20 cellular contexts compared by ENCODE assay signal in the genomic region with DNA sequence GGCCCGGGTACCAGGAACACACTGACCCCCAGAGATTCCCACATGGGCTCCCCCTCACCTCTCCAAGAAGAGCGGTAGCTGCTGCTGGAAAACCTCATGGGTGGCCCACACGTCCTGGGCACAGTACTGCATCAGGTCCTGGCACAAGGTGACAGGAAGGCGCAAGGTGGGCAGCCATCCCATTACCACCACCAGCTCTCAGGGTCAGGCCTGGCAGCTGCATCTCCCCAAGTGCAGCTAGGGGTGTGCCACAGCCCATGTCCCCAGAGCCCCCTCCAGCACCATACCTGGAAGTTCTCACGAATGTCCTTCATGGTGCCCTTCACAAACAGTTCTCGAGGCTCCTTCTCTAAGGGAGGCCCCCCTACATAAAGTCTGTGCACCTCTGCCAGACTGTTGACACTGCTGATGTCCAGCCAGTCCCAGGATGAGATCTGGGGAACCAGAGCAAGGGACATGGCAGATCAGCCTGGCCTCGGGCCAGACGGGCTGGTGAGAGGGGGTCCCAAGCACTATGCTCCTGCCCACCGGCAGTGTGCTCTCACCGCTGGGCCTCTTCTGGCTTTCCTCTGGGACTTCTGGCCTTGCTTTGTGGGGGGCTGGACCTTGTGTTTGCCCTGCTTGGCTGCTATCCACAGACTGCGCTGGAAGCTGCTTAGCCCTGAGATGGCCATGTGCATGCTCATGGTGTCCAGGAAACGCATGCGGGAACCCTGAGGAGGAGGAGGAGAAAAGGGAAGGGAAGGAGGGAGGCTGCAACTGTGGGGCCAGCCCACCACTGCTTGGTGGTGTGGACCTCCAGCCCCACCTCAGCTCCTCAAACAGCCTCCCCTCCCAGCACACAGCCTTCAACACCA. TPM values are rescaled to one million over a fixed set of nuclear protein-coding genes. Genes with fewer than 3 reads are reported as not detected.
A peak's percentile ranks its signal among the peaks of the same experiment; 100 is the strongest.
DNase-seq lines count a peak whose midpoint lies in the region; ATAC-seq, FAIRE-seq and TF ChIP-seq lines count a peak whose summit lies in the region.
"Had no signal": no experiment of that assay in that cellular context is flagged by ENCODE, and none has a peak within 500 bp of the region (broad histone marks: within the 10 kb centered on the region; RNA-seq: fewer than 3 reads in every experiment).

No MANE protein-coding gene starts in this region.

- POLR2A ChIA-PET in HepG2 (lab: Yijun Ruan, JAX): no interaction called here
- POLR2A ChIA-PET in activated CD4-positive, alpha-beta memory T cell treated with anti-CD3 and anti-CD28 coated beads, Interleukin-2, amount 10 ng/mL, durations not matched to agents 7 days and 5 days (lab: Charles Lee): interaction anchor here (1.7 to 10.5 kb wide), 4 partner anchors 10 to 84 kb away, joined by 7 to 156 read pairs (median 10); partner anchors contain the start of gene FANCI

- H2AFZ ChIP-seq in HepG2 (ENCODE audit: low read length) (no peak overlapping the region), GM23338 (no peak overlapping the region)

- no peaks in the 10 kb centered on the region; a peak in 2 of 5 replicates for H3K27me3 ChIP-seq in HepG2 (ENCODE audit: control insufficient read depth in 1 of 2, insufficient read depth in 2 of 2, low read length in 2 of 2)
- no peaks in the 10 kb centered on the region for H3K27me3 ChIP-seq in right lobe of liver
- no peaks in the 10 kb centered on the region for H3K27me3 ChIP-seq in GM23338 (ENCODE audit: insufficient read depth)
- H3K27me3 ChIP-seq: Peyer's patch, thyroid gland had no signal

- H3K4me3 Mint-ChIP-seq in activated CD4-positive, alpha-beta memory T cell treated with anti-CD3 and anti-CD28 coated beads, Interleukin-2, amount 10 ng/mL, durations not matched to agents 7 days and 5 days: no peak overlapping the region
- peak overlapping the region; percentile 73 to 77 for H3K4me3 Mint-ChIP-seq in effector memory CD8-positive, alpha-beta T cell
- H3K4me3 Mint-ChIP-seq in GM23338: no peak overlapping the region

- H3K9me3 Mint-ChIP-seq in activated CD4-positive, alpha-beta memory T cell treated with anti-CD3 and anti-CD28 coated beads, Interleukin-2, amount 10 ng/mL, durations not matched to agents 7 days and 5 days: no peaks in the 10 kb centered on the region
- no peaks in the 10 kb centered on the region for H3K9me3 Mint-ChIP-seq in effector memory CD8-positive, alpha-beta T cell
- H3K9me3 Mint-ChIP-seq in GM23338: no peaks in the 10 kb centered on the region

- H3K4me3 ChIP-seq in HepG2 (replicated peaks in 1 of 3; ENCODE audit: insufficient read depth in 1 of 3, low read depth in 2 of 3, low read length in 3 of 3): no peak overlapping the region
- no peak overlapping the region for H3K4me3 ChIP-seq in right lobe of liver
- H3K4me3 ChIP-seq in GM23338: no peak overlapping the region
- H3K4me3 ChIP-seq: Peyer's patch, SK-N-MC, thyroid gland had no signal

- WGBS in HepG2 (ENCODE audit: low lambda C conversion rate): 96% methylated on average over 9 of the region's 13 CpGs
- 100% methylated on average over 2 of the region's 13 CpGs for WGBS in right lobe of liver (ENCODE audit: insufficient coverage, low coverage, low lambda C conversion rate, missing lambda C conversion rate)

- TF ChIP-seq POLR2A in HepG2 (IDR thresholded peaks at IDR 0.05; ENCODE audit: insufficient read depth in 1 of 2, low read depth in 2 of 2, low read length in 2 of 2) (no peak), right lobe of liver (IDR thresholded peaks at IDR 0.05) (no peak)

- TF ChIP-seq RAD21 in HepG2 (CRISPR knock-in tag; IDR thresholded peaks at IDR 0.05): no peak

- FAIRE-seq in HepG2 (lab: Jason Lieb, UNC): no peak
- FAIRE-seq in RCC 7860 (lab: Jason Lieb, UNC): no peak
- FAIRE-seq: TTC549 had no signal

- peaks cover 89% of the 10 kb centered on the region for H3K36me3 Mint-ChIP-seq in activated CD4-positive, alpha-beta memory T cell treated with anti-CD3 and anti-CD28 coated beads, Interleukin-2, amount 10 ng/mL, durations not matched to agents 7 days and 5 days (ENCODE audit: low read depth)
- peaks cover 84% of the 10 kb centered on the region for H3K36me3 Mint-ChIP-seq in effector memory CD8-positive, alpha-beta T cell (ENCODE audit: insufficient read depth)
- H3K36me3 Mint-ChIP-seq in GM23338 (ENCODE audit: low read depth): peaks cover 89% of the 10 kb centered on the region

- H3K27me3 Mint-ChIP-seq in activated CD4-positive, alpha-beta memory T cell treated with anti-CD3 and anti-CD28 coated beads, Interleukin-2, amount 10 ng/mL, durations not matched to agents 7 days and 5 days: no peaks in the 10 kb centered on the region
- no peaks in the 10 kb centered on the region for H3K27me3 Mint-ChIP-seq in effector memory CD8-positive, alpha-beta T cell
- H3K27me3 Mint-ChIP-seq in GM23338 (ENCODE audit: insufficient read depth, low read depth, poor library complexity): peaks cover 2% of the 10 kb centered on the region

- H4K20me1 ChIP-seq in HepG2 (ENCODE audit: insufficient read depth, low read length) (peaks cover 7% of the 10 kb centered on the region; the same call in 1 of the 2 replicates), GM23338 (replicated peaks; ENCODE audit: insufficient read depth) (peaks cover 30% of the 10 kb centered on the region)

- no peaks in the 10 kb centered on the region for H3F3A ChIP-seq in GM23338 (replicated peaks; ENCODE audit: low read depth)

- no TSS peak for BruUV-seq in HepG2 (replicated peaks; lab: Mats Ljungman, UMichigan)

- H3K4me1 ChIP-seq in HepG2 (ENCODE audit: insufficient read depth, low read length) (peaks cover 35% of the 10 kb centered on the region), right lobe of liver (peaks cover 0 to 20% (median 8%) of the 10 kb centered on the region in 4 donors), GM23338 (ENCODE audit: insufficient read depth) (peaks cover 13% of the 10 kb centered on the region; the same call in 1 of the 2 replicates)

- H3K4me1 Mint-ChIP-seq in activated CD4-positive, alpha-beta memory T cell treated with anti-CD3 and anti-CD28 coated beads, Interleukin-2, amount 10 ng/mL, durations not matched to agents 7 days and 5 days: peaks cover 48% of the 10 kb centered on the region
- H3K4me1 Mint-ChIP-seq in effector memory CD8-positive, alpha-beta T cell (ENCODE audit: low read depth in 2 of 2): peaks cover 46 to 49% of the 10 kb centered on the region in 2 donors
- peaks cover 19% of the 10 kb centered on the region for H3K4me1 Mint-ChIP-seq in GM23338

- H3K79me2 ChIP-seq in HepG2 (ENCODE audit: insufficient read depth, low read length): peaks cover 22% of the 10 kb centered on the region
- peaks cover 28% of the 10 kb centered on the region for H3K79me2 ChIP-seq in GM23338 (replicated peaks; ENCODE audit: insufficient read depth)

- H3K9me2 ChIP-seq in GM23338 (ENCODE audit: insufficient read depth): no peaks in the 10 kb centered on the region

- DNase-seq in HepG2 (ENCODE audit: low spot score) (no peak), right lobe of liver (no peak), RCC 7860 (ENCODE audit: low spot score) (no peak), GM23338 (ENCODE audit: low spot score) (no peak)
- DNase-seq in activated CD4-positive, alpha-beta memory T cell treated with anti-CD3 and anti-CD28 coated beads, Interleukin-2, amount 10 ng/mL, durations not matched to agents 7 days and 5 days: no peak
- DNase-seq in effector memory CD8-positive, alpha-beta T cell: no peak
- DNase-seq: activated T-cell treated with anti-CD3 and anti-CD28 coated beads, Interleukin-2, amount 50 U/mL, for 1 hour; Calu3; KG1; NCI-H1048; NCI-H2029; NCI-H446 treated with DMSO at 0.1 percent for 48 hours; NK-92 treated with Interleukin-12 subunit alpha and Interleukin-12 subunit beta, amount 100 ng/mL, for 24 hours; occipital lobe; Peyer's patch; thyroid gland had no signal

- H3K4me2 ChIP-seq in HepG2 (ENCODE audit: low read depth, low read length) (no peak overlapping the region), GM23338 (no peak overlapping the region)

- CTCF ChIA-PET in HepG2 (lab: Yijun Ruan, JAX; ENCODE audit: low intra/inter-chr PET ratio, low total read pairs): no interaction called here
- CTCF ChIA-PET in activated CD4-positive, alpha-beta memory T cell treated with anti-CD3 and anti-CD28 coated beads, Interleukin-2, amount 10 ng/mL, durations not matched to agents 7 days and 5 days (lab: Charles Lee): interaction anchor here (1.0 to 3.8 kb wide), 5 partner anchors 8 to 122 kb away, joined by 3 to 18 read pairs (median 4); no protein-coding TSS in a partner anchor

- TF ChIP-seq CTCF in HepG2 (CRISPR knock-in tag; IDR thresholded peaks at IDR 0.05) (no peak), right lobe of liver (IDR thresholded peaks at IDR 0.05) (no peak), GM23338 (conservative IDR thresholded peaks at IDR 0.05; ENCODE audit: low read depth in 2 of 2) (no peak)

- in situ Hi-C loops in HepG2 (cut with HindIII; ENCODE audit: extremely low pct_ligation_motif_present, low pct_unique_long_range_greater_than_20kb): no loop called here

- H3K9ac ChIP-seq in HepG2 (ENCODE audit: insufficient read depth, low read depth, low read length): no peak overlapping the region

- intact Hi-C loops in HepG2 (cut with micrococcal nuclease; ENCODE audit: unreplicated experiment) (no loop called here), right lobe of liver (cut with DNase I) (no loop called here)

- ATAC-seq in HepG2: no peak
- no peak for ATAC-seq in right lobe of liver
- ATAC-seq in effector memory CD8-positive, alpha-beta T cell (replicated peaks): no peak
- ATAC-seq in GM23338: no peak
- no peak for ATAC-seq in GM19467 (IDR thresholded peaks at IDR 0.05; ENCODE audit: unreplicated experiment)
- ATAC-seq: right cardiac atrium had no signal

- H3K27ac Mint-ChIP-seq in activated CD4-positive, alpha-beta memory T cell treated with anti-CD3 and anti-CD28 coated beads, Interleukin-2, amount 10 ng/mL, durations not matched to agents 7 days and 5 days: peak overlapping the region; percentile 85
- H3K27ac Mint-ChIP-seq in effector memory CD8-positive, alpha-beta T cell: peak overlapping the region; percentile 82 to 91
- H3K27ac Mint-ChIP-seq in GM23338: no peak overlapping the region

- H3K9me3 ChIP-seq in HepG2 (ENCODE audit: low read length) (no peaks in the 10 kb centered on the region), right lobe of liver (no peaks in the 10 kb centered on the region)
- H3K9me3 ChIP-seq: Peyer's patch, thyroid gland had no signal

- H3K36me3 ChIP-seq in HepG2 (replicated peaks in 1 of 2; ENCODE audit: control insufficient read depth in 1 of 2, insufficient read depth in 2 of 2, low read length in 2 of 2) (peaks cover 52 to 89% of the 10 kb centered on the region in 2 experiments), right lobe of liver (peaks cover 0 to 91% (median 52%) of the 10 kb centered on the region in 4 donors), GM23338 (ENCODE audit: insufficient read depth) (peaks cover 64% of the 10 kb centered on the region)

- no peak overlapping the region for H3K27ac ChIP-seq in HepG2 (ENCODE audit: extremely low read length, insufficient read depth, low read length)
- H3K27ac ChIP-seq in right lobe of liver: no peak overlapping the region
- H3K27ac ChIP-seq in GM23338 (ENCODE audit: low read depth): no peak overlapping the region
- H3K27ac ChIP-seq: SK-N-MC, thyroid gland had no signal

- TF ChIP-seq EP300 in HepG2 (IDR thresholded peaks at IDR 0.05; ENCODE audit: low read depth in 2 of 2, low read length in 2 of 2) (no peak), HepG2 (CRISPR knock-in tag; IDR thresholded peaks at IDR 0.05; ENCODE audit: borderline replicate concordance) (no peak)

RNA-seq across cellular contexts. Expression of gene POLG, which starts 6.0 kb away (rescaled TPM):
- total RNA-seq in HepG2 (2016; rRNA removed; fragmentation: Illumina TruSeq; extraction: Trizol) (19.1 and 35.5 TPM in 2 replicates), right lobe of liver (10 to 100 TPM; 26.3 to 34.7 (median 30.3) TPM)
- 6.9 and 8.0 TPM in 2 replicates for total RNA-seq in HepG2 (2016; cell fraction: cytosol; rRNA removed; fragmentation: Illumina TruSeq; extraction: Trizol; ENCODE audit: low read depth)
- total RNA-seq in HepG2 (2016; cell fraction: insoluble cytoplasmic fraction; rRNA removed; fragmentation: Illumina TruSeq; extraction: Trizol): 16.0 and 36.6 TPM in 2 replicates
- total RNA-seq in HepG2 (2016; cell fraction: membrane; rRNA removed; fragmentation: Illumina TruSeq; extraction: Trizol): 11.4 and 21.6 TPM in 2 replicates
- total RNA-seq in HepG2 (2016; cell fraction: nucleus; rRNA removed; fragmentation: Illumina TruSeq; extraction: Trizol): 38.6 and 60.2 TPM in 2 replicates
- polyA plus RNA-seq in HepG2 (2011; rRNA removed) (25.7 and 26.6 TPM in 2 replicates), GM23338 (2016; fragmentation: Nextera tagmentation; extraction: Ambion mirVana) (28.8 and 29.0 TPM in 2 replicates)
- 13.7 and 15.2 TPM in 2 replicates for polyA plus RNA-seq in HepG2 (2011; cell fraction: cytosol; rRNA removed)
- 142 and 145 TPM in 2 replicates for polyA plus RNA-seq in HepG2 (2011; cell fraction: nucleus; rRNA removed)
- polyA plus RNA-seq in HepG2 (2012): 28.3 and 36.3 TPM in 2 replicates
- 3.7 and 4.1 TPM in 2 replicates for polyA plus RNA-seq in HepG2 (2016; cell fraction: cytosol; fragmentation: Illumina TruSeq; extraction: Trizol; ENCODE audit: low read depth)
- polyA plus RNA-seq in HepG2 (2016; cell fraction: insoluble cytoplasmic fraction; fragmentation: Illumina TruSeq; extraction: Trizol; ENCODE audit: low read depth): 16.4 and 17.4 TPM in 2 replicates
- 6.7 and 7.3 TPM in 2 replicates for polyA plus RNA-seq in HepG2 (2016; cell fraction: membrane; fragmentation: Illumina TruSeq; extraction: Trizol; ENCODE audit: low read depth)
- 82.0 and 91.8 TPM in 2 replicates for polyA plus RNA-seq in HepG2 (2016; cell fraction: nucleus; fragmentation: Illumina TruSeq; extraction: Trizol; ENCODE audit: insufficient read depth, low read depth)
- polyA minus RNA-seq in HepG2 (2011; rRNA and poly(A)+ RNA removed; ENCODE audit: low replicate concordance): 52.1 and 71.8 TPM in 2 replicates
- polyA minus RNA-seq in HepG2 (2011; cell fraction: cytosol; rRNA and poly(A)+ RNA removed): 13.2 and 24.3 TPM in 2 replicates
- polyA minus RNA-seq in HepG2 (2011; cell fraction: nucleus; rRNA and poly(A)+ RNA removed): 84.7 and 98.0 TPM in 2 replicates
- 100 to 1,000 TPM; 106 to 109 TPM for total RNA-seq in activated CD4-positive, alpha-beta memory T cell treated with anti-CD3 and anti-CD28 coated beads, Interleukin-2, amount 10 ng/mL, durations not matched to agents 7 days and 5 days
- total RNA-seq in GM23338 (2014; rRNA removed; shearing (Covaris generic)): 70.2 and 74.1 TPM in 2 replicates

Comparison
In these comparisons a context has a peak if more than half of its experiments do, and no peak if none do; other contexts are left out.
1. H3K4me3 Mint-ChIP-seq: peak in effector memory CD8-positive, alpha-beta T cell (2 of 2); none in activated CD4-positive, alpha-beta memory T cell treated with anti-CD3 and anti-CD28 coated beads, Interleukin-2, amount 10 ng/mL, durations not matched to agents 7 days and 5 days (single experiment) and GM23338 (single experiment).